In genomic region chr9:886886-887285, GRCh38 we compare ENCODE assay signal across 25 cellular contexts. TPM values are rescaled to one million over a fixed set of nuclear protein-coding genes. Genes with fewer than 3 reads are reported as not detected.
DNase-seq lines count a peak whose midpoint lies in the region; ATAC-seq, FAIRE-seq and TF ChIP-seq lines count a peak whose summit lies in the region.
"Had no signal": no experiment of that assay in that cellular context is flagged by ENCODE, and none has a peak within 500 bp of the region (broad histone marks: within the 10 kb centered on the region; RNA-seq: fewer than 3 reads in every experiment).

No MANE protein-coding gene starts in this region.

- FAIRE-seq in RCC 7860 (lab: Jason Lieb, UNC) = no peak
- FAIRE-seq: A204.1, GM12891, GM18507 had no signal

- H3K4me1 ChIP-seq in right lobe of liver = no peaks in the 10 kb centered on the region
- H3K4me1 ChIP-seq: BLaER1, Caco-2 had no signal

- H3K9me3 ChIP-seq in right lobe of liver = no peaks in the 10 kb centered on the region
- H3K9me3 ChIP-seq: BLaER1, Caco-2 had no signal

- DNase-seq in NCI-H2171 treated with DMSO at 0.1 percent for 48 hours (lab: John Stamatoyannopoulos, UW) (peak; percentile 48), NCI-H2171 (lab: John Stamatoyannopoulos, UW) (no peak), NCI-H82 (lab: John Stamatoyannopoulos, UW) (peak; percentile 87), pons (ENCODE audit: low spot score) (peak; percentile 5), right lobe of liver (no peak), RCC 7860 (ENCODE audit: low spot score) (no peak)
- DNase-seq: Caco-2; CD4-positive, CD25-positive, alpha-beta regulatory T cell; CD8-positive, alpha-beta T cell; DMS53; DMS79 treated with DMSO at 0.1 percent for 48 hours; GF-D8; H9 had no signal

- WGBS in right lobe of liver (ENCODE audit: insufficient coverage, low coverage, low lambda C conversion rate, missing lambda C conversion rate) = 49% methylated on average over 2 of the region's 6 CpGs

- H3K27ac ChIP-seq in right lobe of liver = no peak overlapping the region
- H3K27ac ChIP-seq: 22Rv1, BLaER1, C4-2B had no signal

- no peak for TF ChIP-seq CTCF in right lobe of liver (IDR thresholded peaks at IDR 0.05)

- no peaks in the 10 kb centered on the region for H3K36me3 ChIP-seq in right lobe of liver
- H3K36me3 ChIP-seq: BLaER1 had no signal

- H3K27me3 Mint-ChIP-seq in activated T-helper 17 cell treated with anti-CD3 and anti-CD28 coated beads, Interleukin-2, amount 50 U/mL, for 72 hours = peaks cover 27% of the 10 kb centered on the region

- no peak overlapping the region for H3K4me3 Mint-ChIP-seq in activated T-helper 17 cell treated with anti-CD3 and anti-CD28 coated beads, Interleukin-2, amount 50 U/mL, for 72 hours
- H3K4me3 Mint-ChIP-seq: B cell; CD4-positive, CD25-positive, alpha-beta regulatory T cell; CD8-positive, alpha-beta T cell; GM23338; H9 had no signal

- no peaks in the 10 kb centered on the region for H3K4me1 Mint-ChIP-seq in activated T-helper 17 cell treated with anti-CD3 and anti-CD28 coated beads, Interleukin-2, amount 50 U/mL, for 72 hours
- H3K4me1 Mint-ChIP-seq: B cell; CD4-positive, CD25-positive, alpha-beta regulatory T cell; GM23338 had no signal

- no peak for TF ChIP-seq POLR2A in right lobe of liver (IDR thresholded peaks at IDR 0.05)

- ATAC-seq in activated T-helper 17 cell treated with anti-CD3 and anti-CD28 coated beads, Interleukin-2, amount 50 U/mL, for 72 hours (replicated peaks) = no peak
- no peak for ATAC-seq in right lobe of liver
- ATAC-seq: CD8-positive, alpha-beta T cell; GM23338; HCT116 had no signal

- no peaks in the 10 kb centered on the region for H3K27me3 ChIP-seq in right lobe of liver
- H3K27me3 ChIP-seq: BLaER1 had no signal

- H3K4me3 ChIP-seq in right lobe of liver = no peak overlapping the region
- H3K4me3 ChIP-seq: BLaER1, GM23338 had no signal

- no peaks in the 10 kb centered on the region for H3K36me3 Mint-ChIP-seq in activated T-helper 17 cell treated with anti-CD3 and anti-CD28 coated beads, Interleukin-2, amount 50 U/mL, for 72 hours (ENCODE audit: low read depth)
- H3K36me3 Mint-ChIP-seq: CD4-positive, CD25-positive, alpha-beta regulatory T cell; CD8-positive, alpha-beta T cell had no signal

- intact Hi-C loops in right lobe of liver (cut with DNase I) = no loop called here

- no peak overlapping the region for H3K27ac Mint-ChIP-seq in activated T-helper 17 cell treated with anti-CD3 and anti-CD28 coated beads, Interleukin-2, amount 50 U/mL, for 72 hours
- H3K27ac Mint-ChIP-seq: B cell; CD4-positive, CD25-positive, alpha-beta regulatory T cell; CD8-positive, alpha-beta T cell; GM23338; H9 had no signal

- H3K9me3 Mint-ChIP-seq in activated T-helper 17 cell treated with anti-CD3 and anti-CD28 coated beads, Interleukin-2, amount 50 U/mL, for 72 hours = no peaks in the 10 kb centered on the region
- H3K9me3 Mint-ChIP-seq: CD4-positive, CD25-positive, alpha-beta regulatory T cell; CD8-positive, alpha-beta T cell; GM23338; H9 had no signal

RNA-seq across cellular contexts. Expression of gene DMRT1, which starts 45.4 kb away (rescaled TPM):
- total RNA-seq in activated T-helper 17 cell treated with anti-CD3 and anti-CD28 coated beads, Interleukin-2, amount 50 U/mL, for 72 hours = under 1 TPM in 1 of 2 donors, not detected in 1; 0.26 TPM
- not detected for total RNA-seq in right lobe of liver
- total RNA-seq: B cell; Caco-2; CD4-positive, CD25-positive, alpha-beta regulatory T cell; CD8-positive, alpha-beta T cell; G401; GM23338; H4; H9 had no signal

Comparison
In these comparisons a context has a peak if more than half of its experiments do, and no peak if none do; other contexts are left out.
1. DNase-seq: peak in NCI-H2171 treated with DMSO at 0.1 percent for 48 hours (single experiment), NCI-H82 (single experiment) and pons (single experiment); none in NCI-H2171 (single experiment), right lobe of liver (0 of 3) and RCC 7860 (single experiment).